ENCODE assay signal across 36 cellular contexts in the genomic region with DNA sequence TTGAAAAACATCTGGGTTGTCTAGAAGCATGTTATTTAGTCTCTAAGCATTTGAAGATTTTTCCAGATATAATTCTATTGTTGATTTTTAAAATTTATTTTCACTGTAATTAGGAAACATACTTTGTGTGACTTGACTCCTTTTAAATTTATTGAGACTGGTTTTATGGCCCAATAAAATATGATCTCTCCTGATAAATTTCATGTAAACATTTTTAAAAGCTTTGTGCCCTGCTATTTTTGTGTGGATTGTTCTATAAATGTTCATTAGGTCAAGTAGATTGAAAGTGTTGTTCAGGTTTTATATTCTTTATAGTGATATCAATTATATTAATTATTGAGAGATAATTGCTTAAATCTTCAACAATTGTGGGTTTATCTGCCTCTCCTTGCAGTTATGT.
"Had no signal": no experiment of that assay in that cellular context is flagged by ENCODE, and none has a peak within 500 bp of the region (broad histone marks: within the 10 kb centered on the region; RNA-seq: fewer than 3 reads in every experiment).

No MANE protein-coding gene starts in this region.

- H3K4me3 ChIP-seq: MG63 had no signal

- DNase-seq: Karpas-422, Kasumi-1, MG63, MM.1S, MV-4-11, NCI-H1048, NCI-H1092, NCI-H1092 treated with DMSO at 0.1 percent for 48 hours, NCI-H1105, NCI-H1105 treated with DMSO at 0.1 percent for 48 hours, NCI-H1417, NCI-H1417 treated with DMSO at 0.1 percent for 48 hours, NCI-H1436, NCI-H1436 treated with DMSO at 0.1 percent for 48 hours, NCI-H146, NCI-H1694, NCI-H1694 treated with DMSO at 0.1 percent for 48 hours, NCI-H187, NCI-H187 treated with DMSO at 0.1 percent for 48 hours, NCI-H1930, NCI-H2029, NCI-H2029 treated with DMSO at 0.1 percent for 48 hours, NCI-H2081, NCI-H2081 treated with DMSO at 0.1 percent for 48 hours, NCI-H2107, NCI-H2171, NCI-H2171 treated with DMSO at 0.1 percent for 48 hours, NCI-H2227 treated with DMSO at 0.1 percent for 48 hours, NCI-H226, NCI-H345, NCI-H446, NCI-H446 treated with DMSO at 0.1 percent for 48 hours, NCI-H510A, NCI-H510A treated with DMSO at 0.1 percent for 48 hours, NCI-H524, NCI-H524 treated with DMSO at 0.1 percent for 48 hours had no signal

- H3K36me3 ChIP-seq: MG63 had no signal
